In genomic region chr14:90518941-90519256, GRCh38 we compare ENCODE assay signal across 8 cellular contexts.
A peak's percentile ranks its signal among the peaks of the same experiment; 100 is the strongest.
DNase-seq lines count a peak whose midpoint lies in the region; ATAC-seq and TF ChIP-seq lines count a peak whose summit lies in the region.

No MANE protein-coding gene starts in this region.

- no peak for ATAC-seq in activated CD4-positive, CD25-positive, alpha-beta regulatory T cell treated with anti-CD3 and anti-CD28 coated beads, Interleukin-2, amount 50 U/mL, for 24 hours
- ATAC-seq in HG03442 (IDR thresholded peaks at IDR 0.05; ENCODE audit: unreplicated experiment): no peak
- no peak for ATAC-seq in GM21515 (IDR thresholded peaks at IDR 0.05; ENCODE audit: unreplicated experiment)

- peaks cover 0 to 53% (median 6%) of the 10 kb centered on the region in 4 donors for H3K4me1 ChIP-seq in tibial nerve

- 74 to 78% methylated on average over 5 of the region's 5 CpGs for WGBS in tibial nerve, 2 donors

- peaks cover 0 to 2% (median 0%) of the 10 kb centered on the region in 4 donors for H3K9me3 ChIP-seq in tibial nerve

- H3K4me1 Mint-ChIP-seq in neural crest cell: peaks cover 20% of the 10 kb centered on the region

- H3K27ac ChIP-seq in tibial nerve: no peak overlapping the region

- no peaks in the 10 kb centered on the region for H3K9me3 Mint-ChIP-seq in neural crest cell

- TF ChIP-seq CTCF in cardiac fibroblast (IDR thresholded peaks at IDR 0.05; ENCODE audit: low read depth, low read length) (peak; percentile 57), neural crest cell (conservative IDR thresholded peaks at IDR 0.05) (peak; percentile 52), tibial nerve (IDR thresholded peaks at IDR 0.05) (peak in 2 of 5 experiments; percentile 23 to 47)

- peaks cover 65% of the 10 kb centered on the region for H3K27me3 Mint-ChIP-seq in neural crest cell (ENCODE audit: low read depth)

- no peaks in the 10 kb centered on the region for H3K36me3 Mint-ChIP-seq in neural crest cell (ENCODE audit: low read depth)

- no peak for TF ChIP-seq POLR2A in tibial nerve (IDR thresholded peaks at IDR 0.05)

- no peaks in the 10 kb centered on the region for H3K27me3 ChIP-seq in tibial nerve

- TF ChIP-seq EP300 in tibial nerve (IDR thresholded peaks at IDR 0.05): no peak

- peak; percentile 8 to 37 (median 19) for DNase-seq in activated CD4-positive, CD25-positive, alpha-beta regulatory T cell (lab: John Stamatoyannopoulos, UW)
- peak; percentile 12 for DNase-seq in T-helper 22 cell (ENCODE audit: low read depth)
- DNase-seq in cardiac fibroblast (ENCODE audit: low read depth in 2 of 2): peak; percentile 41 to 42
- DNase-seq in neural crest cell (ENCODE audit: low read depth, low spot score): no peak
- no peak for DNase-seq in tibial nerve (ENCODE audit: low spot score in 2 of 2)

- H3K4me3 ChIP-seq in cardiac fibroblast (replicated peaks in 1 of 2; ENCODE audit: low read depth in 2 of 2, low read length in 2 of 2) (no peak overlapping the region), tibial nerve (no peak overlapping the region)

- H3K36me3 ChIP-seq in tibial nerve: no peaks in the 10 kb centered on the region

- H3K27ac Mint-ChIP-seq in neural crest cell (ENCODE audit: unreplicated experiment): no peak overlapping the region

- no peak overlapping the region for H3K4me3 Mint-ChIP-seq in neural crest cell

Comparison
In these comparisons a context has a peak if more than half of its experiments do, and no peak if none do; other contexts are left out.
1. DNase-seq: peak in activated CD4-positive, CD25-positive, alpha-beta regulatory T cell (4 of 4), T-helper 22 cell (single experiment) and cardiac fibroblast (2 of 2); none in neural crest cell (single experiment) and tibial nerve (0 of 2).